ENCODE assay signal across 15 cellular contexts in genomic region chr1:56676571-56677035, GRCh38. TPM values are rescaled to one million over a fixed set of nuclear protein-coding genes. Genes with fewer than 3 reads are reported as not detected.
DNase-seq lines count a peak whose midpoint lies in the region; ATAC-seq and TF ChIP-seq lines count a peak whose summit lies in the region.
"Had no signal": no experiment of that assay in that cellular context is flagged by ENCODE, and none has a peak within 500 bp of the region (broad histone marks: within the 10 kb centered on the region; RNA-seq: fewer than 3 reads in every experiment).

No MANE protein-coding gene starts in this region.

- no peak for TF ChIP-seq CTCF in MCF 10A (IDR thresholded peaks at IDR 0.05; ENCODE audit: unreplicated experiment)
- TF ChIP-seq CTCF in breast epithelium (IDR thresholded peaks at IDR 0.05) = no peak
- TF ChIP-seq CTCF in fibroblast of the aortic adventitia (IDR thresholded peaks at IDR 0.05; ENCODE audit: insufficient read depth, low read length) = no peak
- no peak for TF ChIP-seq CTCF in esophagus muscularis mucosa (IDR thresholded peaks at IDR 0.05)
- no peak for TF ChIP-seq CTCF in left lung (IDR thresholded peaks at IDR 0.05)

- TF ChIP-seq EP300 in esophagus muscularis mucosa (IDR thresholded peaks at IDR 0.05) = no peak

- ATAC-seq in SK-N-SH treated with all-trans-retinoic acid at 6 μM for 48 hours = peak; percentile 61
- no peak for ATAC-seq in left lung
- ATAC-seq: naive thymus-derived CD8-positive, alpha-beta T cell; stimulated activated memory B cell treated with anti-CD40 and anti-IgM and Interleukin-4, amounts not matched to agents 10 μg/mL and 1 μg/mL and 100 μg/mL, for 72 hours had no signal

- no TSS peak for BruUV-seq in MCF 10A (replicated peaks; lab: Mats Ljungman, UMichigan)

- POLR2A ChIA-PET in MCF 10A (lab: Yijun Ruan, JAX) = no interaction called here

- H3K36me3 ChIP-seq in breast epithelium (no peaks in the 10 kb centered on the region), esophagus muscularis mucosa (peaks cover 0 to 4% (median 0%) of the 10 kb centered on the region in 4 donors), left lung (no peaks in the 10 kb centered on the region)

- no peaks in the 10 kb centered on the region for H3K9me3 ChIP-seq in breast epithelium
- no peaks in the 10 kb centered on the region for H3K9me3 ChIP-seq in esophagus muscularis mucosa
- H3K9me3 ChIP-seq in left lung = no peaks in the 10 kb centered on the region

- intact Hi-C loops in MCF 10A (cut with micrococcal nuclease) = no loop called here
- intact Hi-C loops in breast epithelium (cut with DNase I; ENCODE audit: low total_unique reads) = no loop called here
- intact Hi-C loops in esophagus muscularis mucosa (cut with DNase I) = no loop called here
- intact Hi-C loops in left lung (cut with DNase I) = no loop called here

- H3K4me1 Mint-ChIP-seq in MCF 10A (ENCODE audit: insufficient read depth, unreplicated experiment) = no peaks in the 10 kb centered on the region
- H3K4me1 Mint-ChIP-seq: naive thymus-derived CD8-positive, alpha-beta T cell; stimulated activated memory B cell treated with anti-CD40 and anti-IgM and Interleukin-4, amounts not matched to agents 10 μg/mL and 1 μg/mL and 100 μg/mL, for 72 hours had no signal

- CTCF ChIA-PET in MCF 10A (lab: Yijun Ruan, JAX) = interaction anchor here (0.6 to 2.3 kb wide), 2 partner anchors 24 to 33 kb away, joined by 4 to 11 read pairs; no protein-coding TSS in a partner anchor

- H3K27me3 Mint-ChIP-seq in MCF 10A (ENCODE audit: insufficient read depth, unreplicated experiment) = no peaks in the 10 kb centered on the region
- H3K27me3 Mint-ChIP-seq: stimulated activated memory B cell treated with anti-CD40 and anti-IgM and Interleukin-4, amounts not matched to agents 10 μg/mL and 1 μg/mL and 100 μg/mL, for 72 hours had no signal

- H3K27me3 ChIP-seq in breast epithelium = no peaks in the 10 kb centered on the region
- H3K27me3 ChIP-seq in esophagus muscularis mucosa = no peaks in the 10 kb centered on the region
- no peaks in the 10 kb centered on the region for H3K27me3 ChIP-seq in left lung

- H3K27ac Mint-ChIP-seq in MCF 10A (ENCODE audit: low read depth, unreplicated experiment) = peak overlapping the region; percentile 53
- H3K27ac Mint-ChIP-seq: activated naive CD4-positive, alpha-beta T cell treated with anti-CD3 and anti-CD28 coated beads for 36 hours; naive thymus-derived CD8-positive, alpha-beta T cell; stimulated activated memory B cell treated with anti-CD40 and anti-IgM and Interleukin-4, amounts not matched to agents 10 μg/mL and 1 μg/mL and 100 μg/mL, for 72 hours had no signal

- no peaks in the 10 kb centered on the region for H3K36me3 Mint-ChIP-seq in MCF 10A (ENCODE audit: insufficient read depth, unreplicated experiment)
- H3K36me3 Mint-ChIP-seq: naive thymus-derived CD8-positive, alpha-beta T cell; stimulated activated memory B cell treated with anti-CD40 and anti-IgM and Interleukin-4, amounts not matched to agents 10 μg/mL and 1 μg/mL and 100 μg/mL, for 72 hours had no signal

- H3K9me3 Mint-ChIP-seq in MCF 10A (ENCODE audit: unreplicated experiment) = no peaks in the 10 kb centered on the region

- no peak overlapping the region for H3K4me3 Mint-ChIP-seq in MCF 10A (ENCODE audit: unreplicated experiment)
- H3K4me3 Mint-ChIP-seq: activated naive CD4-positive, alpha-beta T cell treated with anti-CD3 and anti-CD28 coated beads for 36 hours; naive thymus-derived CD8-positive, alpha-beta T cell; stimulated activated memory B cell treated with anti-CD40 and anti-IgM and Interleukin-4, amounts not matched to agents 10 μg/mL and 1 μg/mL and 100 μg/mL, for 72 hours had no signal

- DNase-seq in MCF 10A (ENCODE audit: unreplicated experiment) = peak; percentile 64
- no peak for DNase-seq in breast epithelium (ENCODE audit: low spot score in 2 of 2)
- DNase-seq in fibroblast of the aortic adventitia (ENCODE audit: low read depth) = peak; percentile 61
- no peak for DNase-seq in esophagus muscularis mucosa (ENCODE audit: extremely low spot score)
- DNase-seq in left lung = no peak
- DNase-seq in NCI-H1105 treated with DMSO at 0.1 percent for 48 hours (lab: John Stamatoyannopoulos, UW) = no peak
- DNase-seq in NCI-H2029 treated with DMSO at 0.1 percent for 48 hours (lab: John Stamatoyannopoulos, UW) = no peak
- DNase-seq: activated CD4-positive, alpha-beta T cell treated with anti-CD3 and anti-CD28 coated beads, Interleukin-2, amount 50 U/mL, for 48 hours; activated naive CD4-positive, alpha-beta T cell treated with anti-CD3 and anti-CD28 coated beads for 36 hours; H7; naive thymus-derived CD8-positive, alpha-beta T cell; NCI-H526; stimulated activated CD4-positive, alpha-beta T cell treated with anti-CD3 and anti-CD28 coated beads, Interleukin-15, amount 100 ng/mL, for 24 hours had no signal

- H3K27ac ChIP-seq in breast epithelium (no peak overlapping the region), esophagus muscularis mucosa (replicated peaks in 1 of 4) (no peak overlapping the region), left lung (no peak overlapping the region)

- TF ChIP-seq POLR2A in breast epithelium (IDR thresholded peaks at IDR 0.05) = no peak
- no peak for TF ChIP-seq POLR2A in esophagus muscularis mucosa (IDR thresholded peaks at IDR 0.05; ENCODE audit: low read depth)

- WGBS in esophagus muscularis mucosa = 50% methylated on average over 2 of the region's 2 CpGs

- H3K4me1 ChIP-seq in breast epithelium (no peaks in the 10 kb centered on the region), esophagus muscularis mucosa (peaks cover 0 to 11% (median 0%) of the 10 kb centered on the region in 4 donors), left lung (no peaks in the 10 kb centered on the region)

- H3K4me3 ChIP-seq in breast epithelium (no peak overlapping the region), fibroblast of the aortic adventitia (ENCODE audit: low read depth, low read length) (no peak overlapping the region), esophagus muscularis mucosa (no peak overlapping the region), left lung (no peak overlapping the region)

TF ChIP-seq in SK-N-SH treated with all-trans-retinoic acid at 6 μM for 48 hours, 23 proteins besides CTCF, POLR2A, EP300 and RAD21:
- TF ChIP-seq GLIS3 (CRISPR knock-in tag; IDR thresholded peaks at IDR 0.05) = no peak
- no peak for TF ChIP-seq ZNF8 (CRISPR knock-in tag; IDR thresholded peaks at IDR 0.05)
- no peak for TF ChIP-seq ESRRG (CRISPR knock-in tag; IDR thresholded peaks at IDR 0.05)
- no peak for TF ChIP-seq ZFP3 (CRISPR knock-in tag; IDR thresholded peaks at IDR 0.05)
- no peak for TF ChIP-seq ISL1 (CRISPR knock-in tag; IDR thresholded peaks at IDR 0.05)
- TF ChIP-seq TOX (CRISPR knock-in tag; IDR thresholded peaks at IDR 0.05; ENCODE audit: borderline replicate concordance) = no peak
- no peak for TF ChIP-seq SNAI2 (CRISPR knock-in tag; IDR thresholded peaks at IDR 0.05)
- no peak for TF ChIP-seq ARNTL (CRISPR knock-in tag; IDR thresholded peaks at IDR 0.05; ENCODE audit: borderline replicate concordance, low read depth)

RNA-seq across cellular contexts. Expression of gene PRKAA2, which starts 31.5 kb away (rescaled TPM):
- 0.72 and 1.0 TPM in 2 replicates for total RNA-seq in MCF 10A (2022)
- 10 to 100 TPM in 1 of 3 donors, 1 to 10 TPM in 2; 2.4 to 11.8 (median 6.6) TPM for total RNA-seq in breast epithelium
- 0.16 and 3.7 TPM in 2 replicates for total RNA-seq in fibroblast of the aortic adventitia (ENCODE audit: low replicate concordance)
- total RNA-seq in esophagus muscularis mucosa = 10 to 100 TPM; 32.6 to 70.8 (median 39.2) TPM
- total RNA-seq in left lung = 1 to 10 TPM; 1.4 to 1.5 TPM
- total RNA-seq: activated naive CD4-positive, alpha-beta T cell treated with anti-CD3 and anti-CD28 coated beads for 36 hours; naive thymus-derived CD8-positive, alpha-beta T cell had no signal

Comparison
In these comparisons a context has a peak if more than half of its experiments do, and no peak if none do; other contexts are left out.
1. DNase-seq: peak in MCF 10A (single experiment) and fibroblast of the aortic adventitia (single experiment); none in breast epithelium (0 of 2), esophagus muscularis mucosa (single experiment), left lung (0 of 2), NCI-H1105 treated with DMSO at 0.1 percent for 48 hours (single experiment) and NCI-H2029 treated with DMSO at 0.1 percent for 48 hours (single experiment).